ENCODE assay signal across 19 cellular contexts in the genomic region with DNA sequence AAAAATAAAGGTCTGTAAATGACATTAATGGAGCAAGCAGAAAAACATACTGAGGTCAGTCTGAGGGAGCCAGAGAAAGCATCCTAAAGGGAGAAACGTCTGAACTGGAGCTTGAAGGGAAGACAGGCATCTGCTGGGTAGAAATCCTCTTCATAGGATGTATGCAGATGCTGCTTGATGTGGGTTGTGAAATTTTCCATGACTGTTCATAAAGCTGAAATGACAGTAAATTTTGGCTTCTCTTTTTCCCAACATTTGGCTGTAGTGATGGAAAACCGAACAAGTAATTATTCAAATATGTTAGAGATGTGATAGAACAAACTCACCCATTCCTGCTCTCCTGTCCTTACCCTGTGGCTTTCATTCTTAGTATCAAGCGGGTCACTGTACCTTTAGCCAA.
"Had no signal": no experiment of that assay in that cellular context is flagged by ENCODE, and none has a peak within 500 bp of the region (broad histone marks: within the 10 kb centered on the region; RNA-seq: fewer than 3 reads in every experiment).

No MANE protein-coding gene starts in this region.

- H3K4me3 ChIP-seq: lung, right lobe of liver, skin epidermis, suprapubic skin, tibial nerve had no signal

- H3K27ac ChIP-seq: right lobe of liver, suprapubic skin, tibial nerve had no signal

- H3K4me1 ChIP-seq: suprapubic skin, tibial nerve had no signal

- H3K9me3 ChIP-seq: right lobe of liver, suprapubic skin, tibial nerve had no signal

- DNase-seq: activated CD4-positive, alpha-beta memory T cell treated with anti-CD3 and anti-CD28 coated beads, Interleukin-2, amount 10 ng/mL, durations not matched to agents 7 days and 5 days; activated CD4-positive, alpha-beta T cell treated with anti-CD3 and anti-CD28 coated beads for 4 hours; activated CD4-positive, CD25-positive, alpha-beta regulatory T cell; activated gamma-delta T cell treated with Interleukin-2 at 50 U/mL for 16 hours; activated T-cell treated with anti-CD3 and anti-CD28 coated beads for 4 hours; aorta; dermis blood vessel endothelial cell; effector CD8-positive, alpha-beta T cell; erythroblast; naive thymus-derived CD4-positive, alpha-beta T cell; occipital lobe; right lobe of liver; stimulated activated CD4-positive, alpha-beta T cell treated with anti-CD3 and anti-CD28 coated beads, Interleukin-1b, Interleukin-23, amount 100 ng/mL, for 48 hours; T-cell had no signal

- ATAC-seq: left lobe of liver; naive thymus-derived CD4-positive, alpha-beta T cell; right lobe of liver; T-cell had no signal

- H3K36me3 ChIP-seq: right lobe of liver, suprapubic skin, tibial nerve had no signal

- H3K27me3 ChIP-seq: right lobe of liver, suprapubic skin, tibial nerve had no signal
